In genomic region chr13:50244913-50245574, GRCh38 we compare ENCODE assay signal across 1 cellular context.
A peak's percentile ranks its signal among the peaks of the same experiment; 100 is the strongest.
TF ChIP-seq lines count a peak whose summit lies in the region.

No MANE protein-coding gene starts in this region.

TF ChIP-seq in HepG2, 621 proteins besides CTCF, POLR2A, EP300 and RAD21 (continued from another document and continues in another):
- TF ChIP-seq SRSF4 (IDR thresholded peaks at IDR 0.05; ENCODE audit: low read depth, low read length, poor library complexity, severe bottlenecking): no peak
- TF ChIP-seq SOX13 (IDR thresholded peaks at IDR 0.05): peak; percentile 92
- peak in 1 of 2 experiments; percentile 93; a peak in 2 of 4 replicates for TF ChIP-seq SOX13 (CRISPR knock-in tag; conservative IDR thresholded peaks at IDR 0.05 in 1 of 2, IDR thresholded peaks at IDR 0.05 in 1 of 2)
- TF ChIP-seq, protein P1, sequence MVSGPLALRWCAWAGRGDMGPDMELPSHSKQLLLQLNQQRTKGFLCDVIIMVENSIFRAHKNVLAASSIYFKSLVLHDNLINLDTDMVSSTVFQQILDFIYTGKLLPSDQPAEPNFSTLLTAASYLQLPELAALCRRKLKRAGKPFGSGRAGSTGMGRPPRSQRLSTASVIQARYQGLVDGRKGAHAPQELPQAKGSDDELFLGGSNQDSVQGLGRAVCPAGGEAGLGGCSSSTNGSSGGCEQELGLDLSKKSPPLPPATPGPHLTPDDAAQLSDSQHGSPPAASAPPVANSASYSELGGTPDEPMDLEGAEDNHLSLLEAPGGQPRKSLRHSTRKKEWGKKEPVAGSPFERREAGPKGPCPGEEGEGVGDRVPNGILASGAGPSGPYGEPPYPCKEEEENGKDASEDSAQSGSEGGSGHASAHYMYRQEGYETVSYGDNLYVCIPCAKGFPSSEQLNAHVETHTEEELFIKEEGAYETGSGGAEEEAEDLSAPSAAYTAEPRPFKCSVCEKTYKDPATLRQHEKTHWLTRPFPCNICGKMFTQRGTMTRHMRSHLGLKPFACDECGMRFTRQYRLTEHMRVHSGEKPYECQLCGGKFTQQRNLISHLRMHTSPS (CRISPR knock-in tag; IDR thresholded peaks at IDR 0.05; ENCODE audit: low read depth): peak; percentile 59; the same call in 1 of the 2 replicates
- peak; percentile 97 for TF ChIP-seq FOXP4 (CRISPR knock-in tag; IDR thresholded peaks at IDR 0.05)
- TF ChIP-seq NFIC (IDR thresholded peaks at IDR 0.05; ENCODE audit: low read length): peak; percentile 92
- TF ChIP-seq ZNF143 (CRISPR knock-in tag; IDR thresholded peaks at IDR 0.05): no peak
- no peak for TF ChIP-seq RFXANK (CRISPR knock-in tag; IDR thresholded peaks at IDR 0.05)
- TF ChIP-seq ZNF615 (CRISPR knock-in tag; IDR thresholded peaks at IDR 0.05; ENCODE audit: borderline replicate concordance): no peak
- TF ChIP-seq FOXK1 (CRISPR knock-in tag; IDR thresholded peaks at IDR 0.05; ENCODE audit: borderline replicate concordance, low read depth): peak; percentile 88; the same call in 1 of the 2 replicates
- no peak for TF ChIP-seq THAP7 (CRISPR knock-in tag; IDR thresholded peaks at IDR 0.05)
- no peak for TF ChIP-seq GABPA (IDR thresholded peaks at IDR 0.05; ENCODE audit: low read depth, low read length)
- no peak; the same call in 1 of the 2 replicates for TF ChIP-seq GABPA (CRISPR knock-in tag; IDR thresholded peaks at IDR 0.05; ENCODE audit: low read depth)
- peak; percentile 99 for TF ChIP-seq HDAC2 (CRISPR knock-in tag; IDR thresholded peaks at IDR 0.05)
- no peak for TF ChIP-seq ZNF83 (CRISPR knock-in tag; IDR thresholded peaks at IDR 0.05; ENCODE audit: borderline replicate concordance)
- TF ChIP-seq PRDM10 (CRISPR knock-in tag; IDR thresholded peaks at IDR 0.05; ENCODE audit: low read depth): peak; percentile 76; the same call in 1 of the 2 replicates
- no peak for TF ChIP-seq POLR2AphosphoS5 (IDR thresholded peaks at IDR 0.05; ENCODE audit: low read depth, low read length)
- TF ChIP-seq, protein P2, sequence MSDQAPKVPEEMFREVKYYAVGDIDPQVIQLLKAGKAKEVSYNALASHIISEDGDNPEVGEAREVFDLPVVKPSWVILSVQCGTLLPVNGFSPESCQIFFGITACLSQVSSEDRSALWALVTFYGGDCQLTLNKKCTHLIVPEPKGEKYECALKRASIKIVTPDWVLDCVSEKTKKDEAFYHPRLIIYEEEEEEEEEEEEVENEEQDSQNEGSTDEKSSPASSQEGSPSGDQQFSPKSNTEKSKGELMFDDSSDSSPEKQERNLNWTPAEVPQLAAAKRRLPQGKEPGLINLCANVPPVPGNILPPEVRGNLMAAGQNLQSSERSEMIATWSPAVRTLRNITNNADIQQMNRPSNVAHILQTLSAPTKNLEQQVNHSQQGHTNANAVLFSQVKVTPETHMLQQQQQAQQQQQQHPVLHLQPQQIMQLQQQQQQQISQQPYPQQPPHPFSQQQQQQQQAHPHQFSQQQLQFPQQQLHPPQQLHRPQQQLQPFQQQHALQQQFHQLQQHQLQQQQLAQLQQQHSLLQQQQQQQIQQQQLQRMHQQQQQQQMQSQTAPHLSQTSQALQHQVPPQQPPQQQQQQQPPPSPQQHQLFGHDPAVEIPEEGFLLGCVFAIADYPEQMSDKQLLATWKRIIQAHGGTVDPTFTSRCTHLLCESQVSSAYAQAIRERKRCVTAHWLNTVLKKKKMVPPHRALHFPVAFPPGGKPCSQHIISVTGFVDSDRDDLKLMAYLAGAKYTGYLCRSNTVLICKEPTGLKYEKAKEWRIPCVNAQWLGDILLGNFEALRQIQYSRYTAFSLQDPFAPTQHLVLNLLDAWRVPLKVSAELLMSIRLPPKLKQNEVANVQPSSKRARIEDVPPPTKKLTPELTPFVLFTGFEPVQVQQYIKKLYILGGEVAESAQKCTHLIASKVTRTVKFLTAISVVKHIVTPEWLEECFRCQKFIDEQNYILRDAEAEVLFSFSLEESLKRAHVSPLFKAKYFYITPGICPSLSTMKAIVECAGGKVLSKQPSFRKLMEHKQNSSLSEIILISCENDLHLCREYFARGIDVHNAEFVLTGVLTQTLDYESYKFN (CRISPR knock-in tag; conservative IDR thresholded peaks at IDR 0.05): peak; percentile 98
- TF ChIP-seq ZNF296 (CRISPR knock-in tag; conservative IDR thresholded peaks at IDR 0.05): no peak
- 0 out of 2 replicates have a peak, but pooled peaks have one; percentile 67 for TF ChIP-seq TOE1 (CRISPR knock-in tag; IDR thresholded peaks at IDR 0.05)
- TF ChIP-seq POLR2AphosphoS2 (IDR thresholded peaks at IDR 0.05; ENCODE audit: low read depth, low read length): no peak
- peak; percentile 67; the same call in 1 of the 2 replicates for TF ChIP-seq KMT2A (CRISPR knock-in tag; IDR thresholded peaks at IDR 0.05)
- TF ChIP-seq, protein P3, sequence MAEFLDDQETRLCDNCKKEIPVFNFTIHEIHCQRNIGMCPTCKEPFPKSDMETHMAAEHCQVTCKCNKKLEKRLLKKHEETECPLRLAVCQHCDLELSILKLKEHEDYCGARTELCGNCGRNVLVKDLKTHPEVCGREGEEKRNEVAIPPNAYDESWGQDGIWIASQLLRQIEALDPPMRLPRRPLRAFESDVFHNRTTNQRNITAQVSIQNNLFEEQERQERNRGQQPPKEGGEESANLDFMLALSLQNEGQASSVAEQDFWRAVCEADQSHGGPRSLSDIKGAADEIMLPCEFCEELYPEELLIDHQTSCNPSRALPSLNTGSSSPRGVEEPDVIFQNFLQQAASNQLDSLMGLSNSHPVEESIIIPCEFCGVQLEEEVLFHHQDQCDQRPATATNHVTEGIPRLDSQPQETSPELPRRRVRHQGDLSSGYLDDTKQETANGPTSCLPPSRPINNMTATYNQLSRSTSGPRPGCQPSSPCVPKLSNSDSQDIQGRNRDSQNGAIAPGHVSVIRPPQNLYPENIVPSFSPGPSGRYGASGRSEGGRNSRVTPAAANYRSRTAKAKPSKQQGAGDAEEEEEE (CRISPR knock-in tag; IDR thresholded peaks at IDR 0.05; ENCODE audit: borderline replicate concordance): no peak
- peak; percentile 86 for TF ChIP-seq GFI1 (CRISPR knock-in tag; IDR thresholded peaks at IDR 0.05; ENCODE audit: borderline replicate concordance)
- no peak for TF ChIP-seq ZFP1 (CRISPR knock-in tag; IDR thresholded peaks at IDR 0.05)
- TF ChIP-seq ZNF891 (CRISPR knock-in tag; IDR thresholded peaks at IDR 0.05): no peak
- peak; percentile 25; the same call in 1 of the 2 replicates for TF ChIP-seq CHD4 (IDR thresholded peaks at IDR 0.05; ENCODE audit: borderline replicate concordance, low read length)
- TF ChIP-seq ZNF496 (CRISPR knock-in tag; IDR thresholded peaks at IDR 0.05; ENCODE audit: insufficient replicate concordance): no peak
- TF ChIP-seq, protein P4, sequence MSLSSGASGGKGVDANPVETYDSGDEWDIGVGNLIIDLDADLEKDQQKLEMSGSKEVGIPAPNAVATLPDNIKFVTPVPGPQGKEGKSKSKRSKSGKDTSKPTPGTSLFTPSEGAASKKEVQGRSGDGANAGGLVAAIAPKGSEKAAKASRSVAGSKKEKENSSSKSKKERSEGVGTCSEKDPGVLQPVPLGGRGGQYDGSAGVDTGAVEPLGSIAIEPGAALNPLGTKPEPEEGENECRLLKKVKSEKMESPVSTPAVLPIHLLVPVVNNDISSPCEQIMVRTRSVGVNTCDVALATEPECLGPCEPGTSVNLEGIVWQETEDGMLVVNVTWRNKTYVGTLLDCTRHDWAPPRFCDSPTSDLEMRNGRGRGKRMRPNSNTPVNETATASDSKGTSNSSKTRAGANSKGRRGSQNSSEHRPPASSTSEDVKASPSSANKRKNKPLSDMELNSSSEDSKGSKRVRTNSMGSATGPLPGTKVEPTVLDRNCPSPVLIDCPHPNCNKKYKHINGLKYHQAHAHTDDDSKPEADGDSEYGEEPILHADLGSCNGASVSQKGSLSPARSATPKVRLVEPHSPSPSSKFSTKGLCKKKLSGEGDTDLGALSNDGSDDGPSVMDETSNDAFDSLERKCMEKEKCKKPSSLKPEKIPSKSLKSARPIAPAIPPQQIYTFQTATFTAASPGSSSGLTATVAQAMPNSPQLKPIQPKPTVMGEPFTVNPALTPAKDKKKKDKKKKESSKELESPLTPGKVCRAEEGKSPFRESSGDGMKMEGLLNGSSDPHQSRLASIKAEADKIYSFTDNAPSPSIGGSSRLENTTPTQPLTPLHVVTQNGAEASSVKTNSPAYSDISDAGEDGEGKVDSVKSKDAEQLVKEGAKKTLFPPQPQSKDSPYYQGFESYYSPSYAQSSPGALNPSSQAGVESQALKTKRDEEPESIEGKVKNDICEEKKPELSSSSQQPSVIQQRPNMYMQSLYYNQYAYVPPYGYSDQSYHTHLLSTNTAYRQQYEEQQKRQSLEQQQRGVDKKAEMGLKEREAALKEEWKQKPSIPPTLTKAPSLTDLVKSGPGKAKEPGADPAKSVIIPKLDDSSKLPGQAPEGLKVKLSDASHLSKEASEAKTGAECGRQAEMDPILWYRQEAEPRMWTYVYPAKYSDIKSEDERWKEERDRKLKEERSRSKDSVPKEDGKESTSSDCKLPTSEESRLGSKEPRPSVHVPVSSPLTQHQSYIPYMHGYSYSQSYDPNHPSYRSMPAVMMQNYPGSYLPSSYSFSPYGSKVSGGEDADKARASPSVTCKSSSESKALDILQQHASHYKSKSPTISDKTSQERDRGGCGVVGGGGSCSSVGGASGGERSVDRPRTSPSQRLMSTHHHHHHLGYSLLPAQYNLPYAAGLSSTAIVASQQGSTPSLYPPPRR (CRISPR knock-in tag; IDR thresholded peaks at IDR 0.05; ENCODE audit: borderline replicate concordance): peak; percentile 92
- TF ChIP-seq ZNF503 (CRISPR knock-in tag; IDR thresholded peaks at IDR 0.05): peak; percentile 90
- no peak; the same call in 1 of the 2 replicates for TF ChIP-seq IRF9 (CRISPR knock-in tag; IDR thresholded peaks at IDR 0.05; ENCODE audit: borderline replicate concordance)
- TF ChIP-seq NFATC3 (CRISPR knock-in tag; IDR thresholded peaks at IDR 0.05): no peak
- TF ChIP-seq AHR (CRISPR knock-in tag; IDR thresholded peaks at IDR 0.05): no peak
